In genomic region chr2:232925769-232926163, GRCh38 we compare ENCODE assay signal across 22 cellular contexts.
"Had no signal": no experiment of that assay in that cellular context is flagged by ENCODE, and none has a peak within 500 bp of the region (broad histone marks: within the 10 kb centered on the region; RNA-seq: fewer than 3 reads in every experiment).

No MANE protein-coding gene starts in this region.

- H3K4me1 ChIP-seq: pancreas had no signal

- H3K27ac Mint-ChIP-seq: activated CD4-positive, alpha-beta memory T cell treated with anti-CD3 and anti-CD28 coated beads, Interleukin-2, amount 10 ng/mL, durations not matched to agents 7 days and 5 days; activated CD8-positive, alpha-beta memory T cell treated with anti-CD3 and anti-CD28 coated beads, Interleukin-2, amount 10 ng/mL, durations not matched to agents 7 days and 5 days; activated naive CD8-positive, alpha-beta T cell treated with anti-CD3 and anti-CD28 coated beads for 36 hours; activated T-helper 17 cell treated with anti-CD3 and anti-CD28 coated beads, Interleukin-2, amount 50 U/mL, for 72 hours; mesothelial cell of epicardium; stimulated activated naive CD8-positive, alpha-beta T cell treated with anti-CD3 and anti-CD28 coated beads, Interleukin-15, amount 100 ng/mL, for 72 hours had no signal

- H3K9me3 ChIP-seq: lower lobe of right lung, neutrophil, pancreas had no signal

- H3K4me3 Mint-ChIP-seq: activated CD4-positive, alpha-beta memory T cell treated with anti-CD3 and anti-CD28 coated beads, Interleukin-2, amount 10 ng/mL, durations not matched to agents 7 days and 5 days; activated CD8-positive, alpha-beta memory T cell treated with anti-CD3 and anti-CD28 coated beads, Interleukin-2, amount 10 ng/mL, durations not matched to agents 7 days and 5 days; activated naive CD8-positive, alpha-beta T cell treated with anti-CD3 and anti-CD28 coated beads for 36 hours; mesothelial cell of epicardium; stimulated activated naive CD8-positive, alpha-beta T cell treated with anti-CD3 and anti-CD28 coated beads, Interleukin-15, amount 100 ng/mL, for 72 hours had no signal

- DNase-seq: activated CD4-positive, alpha-beta memory T cell treated with anti-CD3 and anti-CD28 coated beads, Interleukin-2, amount 10 ng/mL, durations not matched to agents 7 days and 5 days; activated CD4-positive, alpha-beta T cell treated with anti-CD3 and anti-CD28 coated beads for 48 hours; activated CD4-positive, CD25-positive, alpha-beta regulatory T cell; activated CD8-positive, alpha-beta memory T cell treated with anti-CD3 and anti-CD28 coated beads, Interleukin-2, amount 10 ng/mL, durations not matched to agents 7 days and 5 days; activated naive CD4-positive, alpha-beta T cell; activated naive CD8-positive, alpha-beta T cell treated with anti-CD3 and anti-CD28 coated beads for 36 hours; activated T-cell treated with anti-CD3 and anti-CD28 coated beads, Interleukin-2, amount 50 U/mL, for 1 hour; amniotic stem cell; heart right ventricle; left colon; lower lobe of right lung; pancreas; stimulated activated CD4-positive, alpha-beta T cell treated with anti-CD3 and anti-CD28 coated beads, Interleukin-15, amount 100 ng/mL, for 24 hours; stimulated activated CD4-positive, alpha-beta T cell treated with anti-CD3 and anti-CD28 coated beads, Interleukin-2, amount 100 ng/mL, for 48 hours; stimulated activated naive CD8-positive, alpha-beta T cell treated with anti-CD3 and anti-CD28 coated beads, Interleukin-15, amount 100 ng/mL, for 72 hours; T-helper 1 cell; T1000; trophoblast cell had no signal

- H3K36me3 Mint-ChIP-seq: activated naive CD8-positive, alpha-beta T cell treated with anti-CD3 and anti-CD28 coated beads for 36 hours; mesothelial cell of epicardium had no signal

- H3K27ac ChIP-seq: heart right ventricle, lower lobe of right lung, neutrophil, pancreas had no signal

- H3K9me3 Mint-ChIP-seq: activated CD4-positive, alpha-beta memory T cell treated with anti-CD3 and anti-CD28 coated beads, Interleukin-2, amount 10 ng/mL, durations not matched to agents 7 days and 5 days; activated naive CD8-positive, alpha-beta T cell treated with anti-CD3 and anti-CD28 coated beads for 36 hours; activated T-helper 17 cell treated with anti-CD3 and anti-CD28 coated beads, Interleukin-2, amount 50 U/mL, for 72 hours; mesothelial cell of epicardium had no signal

- H3K27me3 ChIP-seq: pancreas had no signal

- H3K4me3 ChIP-seq: heart right ventricle, lower lobe of right lung, pancreas, skin epidermis had no signal

- H3K36me3 ChIP-seq: heart right ventricle, lower lobe of right lung, neutrophil, pancreas had no signal
